ENCODE assay signal across 10 cellular contexts in the genomic region with DNA sequence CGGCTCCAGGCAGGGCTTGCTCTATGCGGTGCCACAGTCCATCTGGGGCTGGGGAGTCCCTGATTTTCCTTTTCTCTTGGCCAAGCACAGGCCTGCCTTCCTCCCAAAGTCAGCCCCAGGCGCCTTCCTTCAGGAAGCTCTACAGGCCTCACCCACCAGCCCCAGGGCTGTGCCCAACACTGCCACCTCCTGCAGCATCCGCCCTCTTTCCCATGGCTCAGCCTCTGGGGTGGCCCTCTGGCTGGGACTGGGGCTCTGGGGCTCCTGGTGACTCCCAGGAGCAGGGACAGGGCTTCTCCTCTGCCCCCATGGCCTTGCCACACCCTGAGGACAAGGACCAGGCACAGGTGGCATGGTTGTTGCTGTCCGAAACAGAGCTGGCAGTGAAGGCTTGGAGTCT. TPM values are rescaled to one million over a fixed set of nuclear protein-coding genes. Genes with fewer than 3 reads are reported as not detected.
A peak's percentile ranks its signal among the peaks of the same experiment; 100 is the strongest.
DNase-seq lines count a peak whose midpoint lies in the region; ATAC-seq and TF ChIP-seq lines count a peak whose summit lies in the region.
"Had no signal": no experiment of that assay in that cellular context is flagged by ENCODE, and none has a peak within 500 bp of the region (broad histone marks: within the 10 kb centered on the region; RNA-seq: fewer than 3 reads in every experiment).

No MANE protein-coding gene starts in this region.

- peak overlapping the region; percentile 86 to 94 for H3K27ac ChIP-seq in breast epithelium
- H3K27ac ChIP-seq: ascending aorta had no signal

- intact Hi-C loops in breast epithelium (cut with DNase I; ENCODE audit: low total_unique reads) (no loop called here), lower leg skin (cut with DNase I; ENCODE audit: low total_unique reads) (no loop called here)

- TF ChIP-seq CTCF in breast epithelium (IDR thresholded peaks at IDR 0.05) (no peak), lower leg skin (IDR thresholded peaks at IDR 0.05) (no peak)

- H3K4me3 Mint-ChIP-seq in stimulated activated naive B cell treated with anti-CD40 and anti-IgM and Interleukin-4, amounts not matched to agents 10 μg/mL and 1 μg/mL and 100 μg/mL, for 72 hours: peak overlapping the region; percentile 41 to 64

- no peak overlapping the region for H3K27ac Mint-ChIP-seq in stimulated activated naive B cell treated with anti-CD40 and anti-IgM and Interleukin-4, amounts not matched to agents 10 μg/mL and 1 μg/mL and 100 μg/mL, for 72 hours

- no peaks in the 10 kb centered on the region for H3K9me3 ChIP-seq in breast epithelium
- H3K9me3 ChIP-seq: ascending aorta had no signal

- peak overlapping the region; percentile 43 to 83 (median 82) for H3K4me3 ChIP-seq in breast epithelium
- H3K4me3 ChIP-seq in lower leg skin (ENCODE audit: low read depth, poor library complexity, severe bottlenecking): peak overlapping the region; percentile 51

- no peaks in the 10 kb centered on the region for H3K4me1 ChIP-seq in breast epithelium

- DNase-seq in LoVo (ENCODE audit: low spot score) (peak; percentile 34), breast epithelium (ENCODE audit: low spot score in 2 of 2) (no peak), lower leg skin (ENCODE audit: low spot score in 2 of 2) (no peak), glomerular visceral epithelial cell (ENCODE audit: extremely low spot score) (no peak), OCI-M1 (lab: John Stamatoyannopoulos, UW) (no peak)
- DNase-seq in stimulated activated naive B cell treated with anti-CD40 and anti-IgM and Interleukin-4, amounts not matched to agents 10 μg/mL and 1 μg/mL and 100 μg/mL, for 72 hours: no peak
- DNase-seq in stimulated activated CD8-positive, alpha-beta memory T cell treated with anti-CD3 and anti-CD28 coated beads, Interleukin-4, amount 100 ng/mL, for 48 hours: no peak
- DNase-seq: activated CD4-positive, alpha-beta T cell treated with anti-CD3 and anti-CD28 coated beads for 1 hour had no signal

- no peaks in the 10 kb centered on the region for H3K36me3 ChIP-seq in breast epithelium
- H3K36me3 ChIP-seq: ascending aorta had no signal

- H3K9me3 Mint-ChIP-seq in stimulated activated naive B cell treated with anti-CD40 and anti-IgM and Interleukin-4, amounts not matched to agents 10 μg/mL and 1 μg/mL and 100 μg/mL, for 72 hours: no peaks in the 10 kb centered on the region

- peaks cover 19 to 34% of the 10 kb centered on the region in 2 donors for H3K27me3 Mint-ChIP-seq in stimulated activated naive B cell treated with anti-CD40 and anti-IgM and Interleukin-4, amounts not matched to agents 10 μg/mL and 1 μg/mL and 100 μg/mL, for 72 hours

- TF ChIP-seq POLR2A in breast epithelium (IDR thresholded peaks at IDR 0.05) (no peak), lower leg skin (IDR thresholded peaks at IDR 0.05) (no peak)

- 34 to 38% methylated on average over 5 of the region's 5 CpGs for WGBS in lower leg skin, 2 donors

- H3K4me1 Mint-ChIP-seq in stimulated activated naive B cell treated with anti-CD40 and anti-IgM and Interleukin-4, amounts not matched to agents 10 μg/mL and 1 μg/mL and 100 μg/mL, for 72 hours: peaks cover 3 to 8% of the 10 kb centered on the region in 2 donors

- H3K27me3 ChIP-seq in breast epithelium: peaks cover 3% of the 10 kb centered on the region in 2 donors

- ATAC-seq in stimulated activated naive B cell treated with anti-CD40 and anti-IgM and Interleukin-4, amounts not matched to agents 10 μg/mL and 1 μg/mL and 100 μg/mL, for 72 hours (replicated peaks): no peak
- ATAC-seq in GM21737 (IDR thresholded peaks at IDR 0.05; ENCODE audit: unreplicated experiment): no peak

- H3K36me3 Mint-ChIP-seq in stimulated activated naive B cell treated with anti-CD40 and anti-IgM and Interleukin-4, amounts not matched to agents 10 μg/mL and 1 μg/mL and 100 μg/mL, for 72 hours: no peaks in the 10 kb centered on the region

RNA-seq across cellular contexts. Expression of a gene that starts 0.8 kb away (rescaled TPM):
- total RNA-seq in breast epithelium (100 to 1,000 TPM in 1 of 3 donors, 10 to 100 TPM in 1, 1 to 10 TPM in 1; 9.8 to 125 (median 67.2) TPM), lower leg skin (100 to 1,000 TPM; 371 to 689 (median 435) TPM)

RNA-seq across cellular contexts. Expression of a gene that starts 42.9 kb away (rescaled TPM):
- 10 to 100 TPM; 21.9 to 32.1 (median 24.9) TPM for total RNA-seq in breast epithelium
- 10 to 100 TPM; 20.6 to 31.0 (median 28.9) TPM for total RNA-seq in lower leg skin

RNA-seq across cellular contexts. Expression of a gene that starts 54.9 kb away (rescaled TPM):
- total RNA-seq in breast epithelium (10 to 100 TPM; 68.3 to 89.5 (median 86.1) TPM), lower leg skin (10 to 100 TPM; 54.0 to 85.1 (median 74.1) TPM)

RNA-seq across cellular contexts. Expression of a gene that starts 55.1 kb away (rescaled TPM):
- total RNA-seq in breast epithelium: 10 to 100 TPM; 10.7 to 22.8 (median 14.1) TPM
- total RNA-seq in lower leg skin: 10 to 100 TPM; 50.8 to 76.3 (median 60.5) TPM
